ENCODE assay signal across 22 cellular contexts in genomic region chr16:85777583-85778310, GRCh38. TPM values are rescaled to one million over a fixed set of nuclear protein-coding genes. Genes with fewer than 3 reads are reported as not detected.
DNase-seq lines count a peak whose midpoint lies in the region; ATAC-seq, FAIRE-seq and TF ChIP-seq lines count a peak whose summit lies in the region.
"Had no signal": no experiment of that assay in that cellular context is flagged by ENCODE, and none has a peak within 500 bp of the region (broad histone marks: within the 10 kb centered on the region; RNA-seq: fewer than 3 reads in every experiment).

No MANE protein-coding gene starts in this region.

- H3K4me1 ChIP-seq in HEK293 (ENCODE audit: control insufficient read depth, insufficient read depth, low read length) (no peaks in the 10 kb centered on the region), astrocyte (ENCODE audit: insufficient read depth, low read length) (peaks cover 16% of the 10 kb centered on the region), kidney (ENCODE audit: control insufficient read depth in 1 of 2, insufficient read depth in 1 of 2, low read depth in 1 of 2, low read length in 2 of 2) (peaks cover 0 to 3% of the 10 kb centered on the region in 2 donors)
- H3K4me1 ChIP-seq in effector memory CD4-positive, alpha-beta T cell (ENCODE audit: control insufficient read depth, insufficient read depth, low read length, poor library complexity, severe bottlenecking), result no peaks in the 10 kb centered on the region

- no peak overlapping the region for H3K9ac ChIP-seq in astrocyte (ENCODE audit: low read length)
- H3K9ac ChIP-seq in kidney (ENCODE audit: low read length in 2 of 2), result no peak overlapping the region

- H2AFZ ChIP-seq in astrocyte (ENCODE audit: low read depth, low read length), result no peak overlapping the region

- peak; percentile 80 for DNase-seq in A172 (ENCODE audit: low spot score)
- DNase-seq in astrocyte (ENCODE audit: low read depth), result peak; percentile 9
- DNase-seq in kidney, result peak; percentile 15
- no peak for DNase-seq in effector memory CD4-positive, alpha-beta T cell
- DNase-seq in H7, result no peak
- DNase-seq in stimulated activated CD4-positive, alpha-beta T cell treated with anti-CD3 and anti-CD28 coated beads, Interleukin-12 subunit alpha, Interleukin-12 subunit beta, amount 100 ng/mL, for 4 hours, result no peak
- DNase-seq: activated CD4-positive, alpha-beta memory T cell treated with anti-CD3 and anti-CD28 coated beads, Interleukin-2, amount 10 ng/mL, durations not matched to agents 7 days and 5 days; Caco-2; Karpas-422; lower lobe of right lung; NCI-H1694; NCI-H510A; Peyer's patch; sigmoid colon; stimulated activated naive CD4-positive, alpha-beta T cell had no signal

- H3K4me3 Mint-ChIP-seq in astrocyte (ENCODE audit: unreplicated experiment), result no peak overlapping the region
- H3K4me3 Mint-ChIP-seq: activated CD4-positive, alpha-beta memory T cell treated with anti-CD3 and anti-CD28 coated beads, Interleukin-2, amount 10 ng/mL, durations not matched to agents 7 days and 5 days; activated T-helper 17 cell treated with anti-CD3 and anti-CD28 coated beads, Interleukin-2, amount 50 U/mL, for 72 hours; nephron had no signal

- no peaks in the 10 kb centered on the region for H3K9me3 Mint-ChIP-seq in astrocyte (ENCODE audit: unreplicated experiment)
- H3K9me3 Mint-ChIP-seq: activated CD4-positive, alpha-beta memory T cell treated with anti-CD3 and anti-CD28 coated beads, Interleukin-2, amount 10 ng/mL, durations not matched to agents 7 days and 5 days; activated T-helper 17 cell treated with anti-CD3 and anti-CD28 coated beads, Interleukin-2, amount 50 U/mL, for 72 hours; nephron had no signal

- H3K9me3 ChIP-seq in HEK293 (ENCODE audit: control insufficient read depth, insufficient read depth, low read depth, low read length) (no peaks in the 10 kb centered on the region), astrocyte (ENCODE audit: insufficient read depth, low read depth, low read length) (no peaks in the 10 kb centered on the region), kidney (ENCODE audit: control insufficient read depth in 1 of 2, low read length in 2 of 2) (no peaks in the 10 kb centered on the region)
- no peaks in the 10 kb centered on the region for H3K9me3 ChIP-seq in effector memory CD4-positive, alpha-beta T cell (ENCODE audit: control insufficient read depth, low read length)
- H3K9me3 ChIP-seq: Caco-2, lower lobe of right lung, Peyer's patch, sigmoid colon, vagina had no signal

- no peaks in the 10 kb centered on the region for H3K27me3 Mint-ChIP-seq in astrocyte (ENCODE audit: low read depth, unreplicated experiment)
- H3K27me3 Mint-ChIP-seq: activated CD4-positive, alpha-beta memory T cell treated with anti-CD3 and anti-CD28 coated beads, Interleukin-2, amount 10 ng/mL, durations not matched to agents 7 days and 5 days; activated T-helper 17 cell treated with anti-CD3 and anti-CD28 coated beads, Interleukin-2, amount 50 U/mL, for 72 hours had no signal

- H3K27ac ChIP-seq in HEK293 (ENCODE audit: extremely low read depth, low read depth, low read length) (no peak overlapping the region), astrocyte (ENCODE audit: low read depth, low read length) (no peak overlapping the region), kidney (ENCODE audit: low read depth in 2 of 2, low read length in 2 of 2) (no peak overlapping the region)
- no peak overlapping the region for H3K27ac ChIP-seq in effector memory CD4-positive, alpha-beta T cell (ENCODE audit: insufficient read depth, low read length, poor library complexity, severe bottlenecking)
- H3K27ac ChIP-seq: lower lobe of right lung, Peyer's patch, sigmoid colon, vagina had no signal

- intact Hi-C loops in kidney (cut with DNase I), result no loop called here

- H3K4me2 ChIP-seq in astrocyte (ENCODE audit: low read length), result peak overlapping the region; percentile 26

- H3K4me3 ChIP-seq in HEK293 (ENCODE audit: low read depth, low read length), result no peak overlapping the region
- no peak overlapping the region for H3K4me3 ChIP-seq in astrocyte (ENCODE audit: insufficient read depth, low read depth, low read length)
- H3K4me3 ChIP-seq in kidney (ENCODE audit: low read length in 2 of 2), result no peak overlapping the region
- H3K4me3 ChIP-seq in effector memory CD4-positive, alpha-beta T cell (ENCODE audit: insufficient read depth, low read depth, low read length, poor library complexity, severe bottlenecking), result no peak overlapping the region
- H3K4me3 ChIP-seq in H7 (ENCODE audit: insufficient read depth, low read depth, low read length), result no peak overlapping the region
- H3K4me3 ChIP-seq: lower lobe of right lung, Peyer's patch, sigmoid colon, vagina had no signal

- no peak for TF ChIP-seq CTCF in HEK293 (tag by site-specific recombination; IDR thresholded peaks at IDR 0.05)
- TF ChIP-seq CTCF in astrocyte (IDR thresholded peaks at IDR 0.05; ENCODE audit: insufficient read depth, low read depth, low read length), result no peak
- no peak for TF ChIP-seq CTCF in kidney (IDR thresholded peaks at IDR 0.05; ENCODE audit: borderline replicate concordance, extremely low read depth, insufficient read depth)

- POLR2A ChIA-PET in HEK293 (lab: Yijun Ruan, JAX), result no interaction called here

- FAIRE-seq in astrocyte (lab: Jason Lieb, UNC) (no peak), kidney (lab: Jason Lieb, UNC) (no peak)
- FAIRE-seq: H1 had no signal

- peaks cover 16% of the 10 kb centered on the region for H3K79me2 ChIP-seq in astrocyte (ENCODE audit: insufficient read depth, low read length)

- H3K36me3 Mint-ChIP-seq in astrocyte (ENCODE audit: low read depth, unreplicated experiment), result peaks cover 9% of the 10 kb centered on the region

- ATAC-seq in GM19467 (IDR thresholded peaks at IDR 0.05; ENCODE audit: unreplicated experiment), result no peak
- ATAC-seq: activated T-helper 17 cell treated with anti-CD3 and anti-CD28 coated beads, Interleukin-2, amount 50 U/mL, for 72 hours; lower lobe of right lung had no signal

- H3K27ac Mint-ChIP-seq in astrocyte (ENCODE audit: unreplicated experiment), result peak overlapping the region; percentile 12
- H3K27ac Mint-ChIP-seq: activated CD4-positive, alpha-beta memory T cell treated with anti-CD3 and anti-CD28 coated beads, Interleukin-2, amount 10 ng/mL, durations not matched to agents 7 days and 5 days; activated T-helper 17 cell treated with anti-CD3 and anti-CD28 coated beads, Interleukin-2, amount 50 U/mL, for 72 hours; nephron had no signal

- peaks cover 44% of the 10 kb centered on the region for H4K20me1 ChIP-seq in astrocyte (ENCODE audit: insufficient read depth, low read length)

- CTCF ChIA-PET in HEK293 (lab: Yijun Ruan, JAX), result interaction anchor here (0.6 to 1.0 kb wide), 4 partner anchors 18 to 296 kb away, joined by 3 to 5 read pairs (median 4); no protein-coding TSS in a partner anchor

- peaks cover 15% of the 10 kb centered on the region for H3K4me1 Mint-ChIP-seq in astrocyte (ENCODE audit: low read depth, unreplicated experiment)
- H3K4me1 Mint-ChIP-seq: nephron had no signal

- H3K36me3 ChIP-seq in HEK293 (ENCODE audit: control insufficient read depth in 2 of 2, insufficient read depth in 1 of 2, low read length in 2 of 2) (peaks cover 9 to 63% of the 10 kb centered on the region in 2 experiments; a peak in 2 of 3 replicates), astrocyte (ENCODE audit: insufficient read depth, low read length) (peaks cover 37% of the 10 kb centered on the region), kidney (ENCODE audit: control insufficient read depth in 1 of 2, insufficient read depth in 2 of 2, low read length in 2 of 2) (peaks cover 13 to 37% of the 10 kb centered on the region in 2 donors), H7 (replicated peaks; ENCODE audit: control insufficient read depth, insufficient read depth, low read length) (peaks cover 22% of the 10 kb centered on the region)
- peaks cover 45% of the 10 kb centered on the region for H3K36me3 ChIP-seq in effector memory CD4-positive, alpha-beta T cell (ENCODE audit: control insufficient read depth, insufficient read depth, low read length)

- no peaks in the 10 kb centered on the region for H3K27me3 ChIP-seq in astrocyte (ENCODE audit: insufficient read depth, low read length)
- H3K27me3 ChIP-seq in effector memory CD4-positive, alpha-beta T cell (replicated peaks; ENCODE audit: control insufficient read depth, insufficient read depth, low read length, poor library complexity, severe bottlenecking), result no peaks in the 10 kb centered on the region
- H3K27me3 ChIP-seq in H7 (ENCODE audit: control insufficient read depth, insufficient read depth, low read length), result no peaks in the 10 kb centered on the region
- H3K27me3 ChIP-seq: Peyer's patch, sigmoid colon, vagina had no signal

TF ChIP-seq in HEK293, 187 proteins besides CTCF, POLR2A, EP300 and RAD21 (continues in another document):
- TF ChIP-seq ZNF580 (tag by site-specific recombination; IDR thresholded peaks at IDR 0.05) (no peak), GLIS1 (tag by site-specific recombination; IDR thresholded peaks at IDR 0.05) (peak; percentile 69), ZNF391 (tag by site-specific recombination; IDR thresholded peaks at IDR 0.05; ENCODE audit: borderline replicate concordance, low read depth) (no peak), ZNF341 (tag by site-specific recombination; IDR thresholded peaks at IDR 0.05; ENCODE audit: low read depth) (peak; percentile 41)

RNA-seq across cellular contexts. Expression of gene EMC8, which starts 21.6 kb away (rescaled TPM):
- 65.9 and 68.5 TPM in 2 replicates for total RNA-seq in A172 (2014; rRNA removed; shearing (Covaris generic))
- total RNA-seq in astrocyte (41.3 and 42.7 TPM in 2 replicates), kidney (20.9 TPM)
- 24.7 TPM for polyA plus RNA-seq in kidney (ENCODE audit: insufficient read depth, low read depth, low replicate concordance)
- 93.3 and 101 TPM in 2 replicates for total RNA-seq in H7 (2014; rRNA removed; shearing (Covaris generic))

RNA-seq across cellular contexts. Expression of gene COX4I1, which starts 21.7 kb away (rescaled TPM):
- 784 and 875 TPM in 2 replicates for total RNA-seq in A172 (2014; rRNA removed; shearing (Covaris generic))
- total RNA-seq in astrocyte, result 453 and 459 TPM in 2 replicates
- 439 TPM for total RNA-seq in kidney
- polyA plus RNA-seq in kidney (ENCODE audit: insufficient read depth, low read depth, low replicate concordance), result 1,996 TPM
- total RNA-seq in H7 (2014; rRNA removed; shearing (Covaris generic)), result 638 and 696 TPM in 2 replicates

RNA-seq across cellular contexts. Expression of gene C16orf74, which starts 26.9 kb away (rescaled TPM):
- total RNA-seq in A172 (2014; rRNA removed; shearing (Covaris generic)), result 10.9 and 11.1 TPM in 2 replicates
- total RNA-seq in astrocyte (2.6 and 4.7 TPM in 2 replicates), kidney (3.5 TPM)
- 4.6 TPM for polyA plus RNA-seq in kidney (ENCODE audit: insufficient read depth, low read depth, low replicate concordance)
- 4.1 and 7.2 TPM in 2 replicates for total RNA-seq in H7 (2014; rRNA removed; shearing (Covaris generic))
- polyA plus RNA-seq: aorta had no signal

Comparison
In these comparisons a context has a peak if more than half of its experiments do, and no peak if none do; other contexts are left out.
1. DNase-seq: peak in A172 (single experiment), astrocyte (single experiment) and kidney (single experiment); none in effector memory CD4-positive, alpha-beta T cell (0 of 3), H7 (single experiment) and stimulated activated CD4-positive, alpha-beta T cell treated with anti-CD3 and anti-CD28 coated beads, Interleukin-12 subunit alpha, Interleukin-12 subunit beta, amount 100 ng/mL, for 4 hours (single experiment).